Comparison of ENCODE assay signal across 3 cellular contexts in genomic region chr20:38794057-38794456, GRCh38. TPM values are rescaled to one million over a fixed set of nuclear protein-coding genes. Genes with fewer than 3 reads are reported as not detected.
"Had no signal": no experiment of that assay in that cellular context is flagged by ENCODE, and none has a peak within 500 bp of the region (broad histone marks: within the 10 kb centered on the region; RNA-seq: fewer than 3 reads in every experiment).

No MANE protein-coding gene starts in this region.

RNA-seq across cellular contexts. Expression of gene PPP1R16B, which starts 11.4 kb away (rescaled TPM):
- total RNA-seq: mesothelial cell of epicardium had no signal
- polyA plus RNA-seq: keratinocyte, mammary epithelial cell had no signal
